ENCODE assay signal across 2 cellular contexts in the genomic region with DNA sequence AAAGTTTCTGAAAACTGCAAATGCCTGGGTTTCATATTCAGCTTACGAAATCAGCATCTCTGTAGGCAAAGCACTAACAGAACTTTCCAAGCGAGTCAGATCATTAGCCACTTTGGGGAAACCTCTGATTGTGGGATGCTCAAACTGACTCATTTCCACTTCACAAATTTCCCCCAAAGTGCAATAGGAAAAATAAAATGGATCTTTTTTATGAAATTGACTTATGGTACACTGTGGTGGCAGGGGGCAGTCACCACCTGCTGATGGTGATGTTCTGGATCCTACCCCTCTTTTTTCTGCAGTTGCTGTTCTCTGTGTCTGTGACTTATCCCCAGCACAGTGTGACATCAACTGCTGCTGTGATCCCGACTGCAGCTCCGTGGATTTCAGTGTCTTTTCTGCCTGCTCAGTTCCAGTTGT.
TF ChIP-seq lines count a peak whose summit lies in the region.

No MANE protein-coding gene starts in this region.

TF ChIP-seq in IMR-90, 13 proteins besides CTCF, POLR2A, EP300 and RAD21:
- TF ChIP-seq CEBPB (IDR thresholded peaks at IDR 0.05; ENCODE audit: low read depth, low read length): no peak
- no peak for TF ChIP-seq NFE2L2 (IDR thresholded peaks at IDR 0.05; ENCODE audit: low read depth, low read length)

TF ChIP-seq in K562, 482 proteins besides CTCF, POLR2A, EP300 and RAD21:
- TF ChIP-seq ZNF57 (CRISPR knock-in tag; IDR thresholded peaks at IDR 0.05) (no peak), ZNF384 (IDR thresholded peaks at IDR 0.05; ENCODE audit: low read depth, low read length) (no peak)
